Comparison of ENCODE assay signal across 24 cellular contexts in the genomic region with DNA sequence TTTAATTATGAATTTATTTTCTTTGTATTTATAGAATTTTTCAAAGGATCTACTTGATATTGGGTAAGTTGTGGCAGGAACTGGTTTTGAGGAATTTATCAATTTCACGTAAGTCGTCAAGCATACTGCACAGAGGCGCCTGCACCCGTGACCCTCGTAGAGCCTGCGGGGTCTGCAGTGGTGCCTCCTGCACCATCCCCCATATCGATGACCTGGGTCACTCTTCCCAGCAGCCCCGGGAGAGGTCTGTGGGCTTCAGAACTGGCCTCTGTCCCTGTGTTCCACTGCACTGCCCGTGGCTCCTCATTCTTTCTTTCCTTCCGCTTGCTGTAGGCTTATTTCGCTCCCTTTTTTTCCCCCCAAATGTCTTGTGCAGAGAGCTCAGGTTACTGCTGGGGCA. TPM values are rescaled to one million over a fixed set of nuclear protein-coding genes. Genes with fewer than 3 reads are reported as not detected.
DNase-seq lines count a peak whose midpoint lies in the region; ATAC-seq, FAIRE-seq and TF ChIP-seq lines count a peak whose summit lies in the region.
"Had no signal": no experiment of that assay in that cellular context is flagged by ENCODE, and none has a peak within 500 bp of the region (broad histone marks: within the 10 kb centered on the region; RNA-seq: fewer than 3 reads in every experiment).

No MANE protein-coding gene starts in this region.

- H3K9ac ChIP-seq in kidney (ENCODE audit: low read length in 2 of 2) (no peak overlapping the region), neuronal stem cell (ENCODE audit: low read depth, low read length, poor library complexity) (no peak overlapping the region)

- no peak overlapping the region for H2AFZ ChIP-seq in neuronal stem cell (ENCODE audit: low read length)

- no peaks in the 10 kb centered on the region for H3K9me3 ChIP-seq in CD8-positive, alpha-beta T cell (ENCODE audit: low read length)
- H3K9me3 ChIP-seq in RWPE2 (ENCODE audit: severe bottlenecking) = no peaks in the 10 kb centered on the region
- no peaks in the 10 kb centered on the region for H3K9me3 ChIP-seq in kidney (ENCODE audit: control insufficient read depth in 1 of 2, low read length in 2 of 2)
- H3K9me3 ChIP-seq in neuronal stem cell (replicated peaks in 1 of 2; ENCODE audit: control insufficient read depth in 2 of 2, insufficient read depth in 1 of 2, low read depth in 1 of 2, low read length in 2 of 2) = no peaks in the 10 kb centered on the region
- H3K9me3 ChIP-seq: BE2C had no signal

- H3K18ac ChIP-seq in neuronal stem cell (ENCODE audit: low read length) = no peak overlapping the region

- H3K36me3 Mint-ChIP-seq in activated T-cell treated with anti-CD3 and anti-CD28 coated beads, Interleukin-2, amount 50 U/mL, for 24 hours (ENCODE audit: low read depth) = peaks cover 94% of the 10 kb centered on the region
- peaks cover 75% of the 10 kb centered on the region for H3K36me3 Mint-ChIP-seq in CD8-positive, alpha-beta T cell

- peaks cover 9% of the 10 kb centered on the region for H3K4me1 Mint-ChIP-seq in activated T-cell treated with anti-CD3 and anti-CD28 coated beads, Interleukin-2, amount 50 U/mL, for 24 hours (ENCODE audit: low read depth)
- H3K4me1 Mint-ChIP-seq in CD8-positive, alpha-beta T cell (ENCODE audit: low read depth) = peaks cover 6% of the 10 kb centered on the region

- no peaks in the 10 kb centered on the region for H3K27me3 Mint-ChIP-seq in activated T-cell treated with anti-CD3 and anti-CD28 coated beads, Interleukin-2, amount 50 U/mL, for 24 hours
- H3K27me3 Mint-ChIP-seq in CD8-positive, alpha-beta T cell (ENCODE audit: low read depth) = no peaks in the 10 kb centered on the region

- no peak overlapping the region for H2BK15ac ChIP-seq in neuronal stem cell (ENCODE audit: low read length)

- H3K4me2 ChIP-seq in neuronal stem cell (ENCODE audit: insufficient read depth, low read length, poor library complexity, severe bottlenecking) = no peak overlapping the region

- no peak overlapping the region for H3K4me3 ChIP-seq in CD8-positive, alpha-beta T cell (ENCODE audit: low read depth, low read length)
- H3K4me3 ChIP-seq in RWPE2 (ENCODE audit: severe bottlenecking) (no peak overlapping the region), kidney (ENCODE audit: low read length in 2 of 2) (no peak overlapping the region), neuronal stem cell (ENCODE audit: low read length in 2 of 2) (no peak overlapping the region), H7 (ENCODE audit: insufficient read depth, low read depth, low read length) (no peak overlapping the region)
- H3K4me3 ChIP-seq: GM12878 had no signal

- no peak overlapping the region for H3K4me3 Mint-ChIP-seq in activated T-cell treated with anti-CD3 and anti-CD28 coated beads, Interleukin-2, amount 50 U/mL, for 24 hours
- no peak overlapping the region for H3K4me3 Mint-ChIP-seq in CD8-positive, alpha-beta T cell

- H3K4ac ChIP-seq in neuronal stem cell (ENCODE audit: low read length) = no peak overlapping the region

- no peak overlapping the region for H4K8ac ChIP-seq in neuronal stem cell (ENCODE audit: low read depth, low read length)

- H3K79me1 ChIP-seq in neuronal stem cell (ENCODE audit: low read depth, low read length) = no peaks in the 10 kb centered on the region

- H3K36me3 ChIP-seq in CD8-positive, alpha-beta T cell (ENCODE audit: insufficient read depth, low read length) = peaks cover 28% of the 10 kb centered on the region
- H3K36me3 ChIP-seq in RWPE2 (ENCODE audit: low read depth) = peaks cover 37% of the 10 kb centered on the region
- H3K36me3 ChIP-seq in kidney (ENCODE audit: control insufficient read depth in 1 of 2, insufficient read depth in 2 of 2, low read length in 2 of 2) = peaks cover 19 to 24% of the 10 kb centered on the region in 2 donors
- H3K36me3 ChIP-seq in neuronal stem cell (replicated peaks in 1 of 2; ENCODE audit: control insufficient read depth in 2 of 2, insufficient read depth in 2 of 2, low read length in 2 of 2) = peaks cover 21 to 82% of the 10 kb centered on the region in 2 donors
- H3K36me3 ChIP-seq in H7 (replicated peaks; ENCODE audit: control insufficient read depth, insufficient read depth, low read length) = peaks cover 7% of the 10 kb centered on the region

- H3K27ac ChIP-seq in CD8-positive, alpha-beta T cell (ENCODE audit: low read depth, low read length) = no peak overlapping the region
- no peak overlapping the region for H3K27ac ChIP-seq in RWPE2 (ENCODE audit: poor library complexity, severe bottlenecking)
- H3K27ac ChIP-seq in kidney (ENCODE audit: low read depth in 2 of 2, low read length in 2 of 2) = no peak overlapping the region
- H3K27ac ChIP-seq in neuronal stem cell (replicated peaks; ENCODE audit: low read length) = no peak overlapping the region

- CTCF ChIA-PET in CD8-positive, alpha-beta T cell (lab: Charles Lee) = no interaction called here

- H2BK5ac ChIP-seq in neuronal stem cell (ENCODE audit: low read length) = no peak overlapping the region

- H3K23ac ChIP-seq in neuronal stem cell (ENCODE audit: low read depth, low read length, poor library complexity) = no peak overlapping the region

- no peak overlapping the region for H2BK120ac ChIP-seq in neuronal stem cell (ENCODE audit: low read depth, low read length)

- no peak overlapping the region for H2AK5ac ChIP-seq in neuronal stem cell (ENCODE audit: low read depth, low read length)

- no peak overlapping the region for H2BK12ac ChIP-seq in neuronal stem cell (ENCODE audit: low read length)

- intact Hi-C loops in CD8-positive, alpha-beta T cell (cut with DNase I, micrococcal nuclease) = no loop called here
- intact Hi-C loops in kidney (cut with DNase I) = no loop called here

- no peaks in the 10 kb centered on the region for H3K9me3 Mint-ChIP-seq in activated T-cell treated with anti-CD3 and anti-CD28 coated beads, Interleukin-2, amount 50 U/mL, for 24 hours
- no peaks in the 10 kb centered on the region for H3K9me3 Mint-ChIP-seq in CD8-positive, alpha-beta T cell

- H3K27me3 ChIP-seq in CD8-positive, alpha-beta T cell (ENCODE audit: insufficient read depth, low read length) = no peaks in the 10 kb centered on the region
- H3K27me3 ChIP-seq in RWPE2 (ENCODE audit: insufficient read depth, poor library complexity, severe bottlenecking) = no peaks in the 10 kb centered on the region
- no peaks in the 10 kb centered on the region for H3K27me3 ChIP-seq in neuronal stem cell (ENCODE audit: control insufficient read depth in 3 of 3, insufficient read depth in 3 of 3, low read depth in 1 of 3, low read length in 3 of 3)
- H3K27me3 ChIP-seq in H7 (ENCODE audit: control insufficient read depth, insufficient read depth, low read length) = no peaks in the 10 kb centered on the region
- H3K27me3 ChIP-seq: BE2C had no signal

- POLR2A ChIA-PET in CD8-positive, alpha-beta T cell (lab: Charles Lee) = no interaction called here

- H4K91ac ChIP-seq in neuronal stem cell (ENCODE audit: low read depth, low read length, poor library complexity) = no peak overlapping the region

- no peak for ATAC-seq in CD8-positive, alpha-beta T cell
- no peak for ATAC-seq in RWPE2 (ENCODE audit: low read depth)
- no peak for ATAC-seq in HG03280 (IDR thresholded peaks at IDR 0.05; ENCODE audit: unreplicated experiment)
- ATAC-seq: GM12878, Panc1 had no signal

- no peak for FAIRE-seq in kidney (lab: Jason Lieb, UNC)
- FAIRE-seq: GM12878, H54 had no signal

- TF ChIP-seq CTCF in CD8-positive, alpha-beta T cell (IDR thresholded peaks at IDR 0.05) = no peak
- TF ChIP-seq CTCF in RWPE2 (IDR thresholded peaks at IDR 0.05; ENCODE audit: poor library complexity, severe bottlenecking) (no peak), kidney (IDR thresholded peaks at IDR 0.05; ENCODE audit: borderline replicate concordance, extremely low read depth, insufficient read depth) (no peak)

- H3K27ac Mint-ChIP-seq in activated T-cell treated with anti-CD3 and anti-CD28 coated beads, Interleukin-2, amount 50 U/mL, for 24 hours = peak overlapping the region; percentile 61
- H3K27ac Mint-ChIP-seq in CD8-positive, alpha-beta T cell = peak overlapping the region; percentile 6

- no peak overlapping the region for H3K14ac ChIP-seq in neuronal stem cell (ENCODE audit: low read length)

- DNase-seq in activated T-cell treated with anti-CD3 and anti-CD28 coated beads, Interleukin-2, amount 50 U/mL, for 24 hours = no peak
- no peak for DNase-seq in activated T-cell treated with anti-CD3 and anti-CD28 coated beads, Interleukin-2, amount 50 U/mL, for 1 hour
- no peak for DNase-seq in CD8-positive, alpha-beta T cell
- DNase-seq in RWPE2 (ENCODE audit: low spot score) (peak; percentile 33), kidney (peak; percentile 45), neuronal stem cell (ENCODE audit: low spot score) (no peak), H7 (no peak)
- DNase-seq: BE2C; DMS 273 treated with DMSO at 0.1 percent for 48 hours; DMS79 treated with DMSO at 0.1 percent for 48 hours; Karpas-422; MV-4-11; NCI-H1105 treated with DMSO at 0.1 percent for 48 hours; NCI-H2081; NCI-H2171; NCI-H345; NCI-H524; NCI-H774; NK-92 treated with Interleukin-12 subunit alpha and Interleukin-12 subunit beta, amount 100 ng/mL, for 24 hours had no signal

- WGBS in neuronal stem cell (ENCODE audit: extremely low coverage in 2 of 2, insufficient read length in 2 of 2, insufficient replicate concordance in 1 of 2), 2 donors = no CpG with 5 or more reads among the region's 11 CpGs

- H3K4me1 ChIP-seq in CD8-positive, alpha-beta T cell (ENCODE audit: insufficient read depth, low read length) = no peaks in the 10 kb centered on the region
- no peaks in the 10 kb centered on the region for H3K4me1 ChIP-seq in RWPE2 (ENCODE audit: insufficient read depth, poor library complexity, severe bottlenecking)
- H3K4me1 ChIP-seq in kidney (ENCODE audit: control insufficient read depth in 1 of 2, insufficient read depth in 1 of 2, low read depth in 1 of 2, low read length in 2 of 2) = no peaks in the 10 kb centered on the region
- no peaks in the 10 kb centered on the region for H3K4me1 ChIP-seq in neuronal stem cell (ENCODE audit: control insufficient read depth in 2 of 2, insufficient read depth in 1 of 2, low read depth in 1 of 2, low read length in 2 of 2)
- H3K4me1 ChIP-seq: BE2C had no signal

RNA-seq across cellular contexts. Expression of gene CPLX1, which starts 31.5 kb away (rescaled TPM):
- total RNA-seq in CD8-positive, alpha-beta T cell = 1 to 10 TPM; 1.1 to 1.2 TPM
- 10.2 TPM for total RNA-seq in kidney
- polyA plus RNA-seq in kidney (ENCODE audit: insufficient read depth, low read depth, low replicate concordance) = 3.9 TPM
- polyA plus RNA-seq in neuronal stem cell (2013, experiment 1 of 2) = 0.13 TPM
- polyA plus RNA-seq in neuronal stem cell (2013, experiment 2 of 2) = 0.12 TPM
- 0.15 and 0.62 TPM in 2 replicates for total RNA-seq in H7 (2014; rRNA removed; shearing (Covaris generic))
- total RNA-seq: M059J had no signal

Comparison
In these comparisons a context has a peak if more than half of its experiments do, and no peak if none do; other contexts are left out.
1. DNase-seq: peak in RWPE2 (single experiment) and kidney (single experiment); none in activated T-cell treated with anti-CD3 and anti-CD28 coated beads, Interleukin-2, amount 50 U/mL, for 24 hours (single experiment), activated T-cell treated with anti-CD3 and anti-CD28 coated beads, Interleukin-2, amount 50 U/mL, for 1 hour (single experiment), CD8-positive, alpha-beta T cell (0 of 7), neuronal stem cell (single experiment) and H7 (single experiment).